In genomic region chr6:52491203-52492069, GRCh38 we compare ENCODE assay signal across 9 cellular contexts.
DNase-seq lines count a peak whose midpoint lies in the region; ATAC-seq and TF ChIP-seq lines count a peak whose summit lies in the region.
"Had no signal": no experiment of that assay in that cellular context is flagged by ENCODE, and none has a peak within 500 bp of the region (broad histone marks: within the 10 kb centered on the region; RNA-seq: fewer than 3 reads in every experiment).

No MANE protein-coding gene starts in this region.

- H3K4me1 ChIP-seq in CD4-positive, alpha-beta memory T cell (ENCODE audit: insufficient read depth, low read length) = no peaks in the 10 kb centered on the region

- intact Hi-C loops in CD4-positive, alpha-beta memory T cell (cut with micrococcal nuclease) = no loop called here

- H3K4me3 ChIP-seq in fibroblast of mammary gland (ENCODE audit: control insufficient read depth, low read depth, low read length) = no peak overlapping the region
- H3K4me3 ChIP-seq in CD4-positive, alpha-beta memory T cell (ENCODE audit: low read length in 2 of 2) = no peak overlapping the region

- no peaks in the 10 kb centered on the region for H3K4me1 Mint-ChIP-seq in CD4-positive, alpha-beta memory T cell

- POLR2A ChIA-PET in CD4-positive, alpha-beta memory T cell (lab: Charles Lee; ENCODE audit: partially characterized antibody) = no interaction called here

- peaks cover 0 to 10% of the 10 kb centered on the region in 2 donors for H3K36me3 Mint-ChIP-seq in CD4-positive, alpha-beta memory T cell

- H3K9me3 Mint-ChIP-seq in CD4-positive, alpha-beta memory T cell = peaks cover 0 to 7% (median 3%) of the 10 kb centered on the region in 8 donors

- no peaks in the 10 kb centered on the region for H3K27me3 ChIP-seq in CD4-positive, alpha-beta memory T cell (ENCODE audit: insufficient read depth, low read length)

- in situ Hi-C loops in G401 (cut with HindIII; ENCODE audit: low sequenced_read_pairs) = no loop called here

- TF ChIP-seq CTCF in fibroblast of mammary gland (conservative IDR thresholded peaks at IDR 0.05; ENCODE audit: control insufficient read depth, insufficient read depth, low read depth, low read length) = no peak

- no peaks in the 10 kb centered on the region for H3K27me3 Mint-ChIP-seq in CD4-positive, alpha-beta memory T cell

- CTCF ChIA-PET in CD4-positive, alpha-beta memory T cell (lab: Charles Lee; ENCODE audit: partially characterized antibody) = no interaction called here

- peak; percentile 50 for ATAC-seq in GM21360 (IDR thresholded peaks at IDR 0.05; ENCODE audit: unreplicated experiment)
- ATAC-seq in HG03342 (IDR thresholded peaks at IDR 0.05; ENCODE audit: unreplicated experiment) = peak; percentile 58

- no peak overlapping the region for H3K27ac Mint-ChIP-seq in CD4-positive, alpha-beta memory T cell

- no peaks in the 10 kb centered on the region for H3K9me3 ChIP-seq in CD4-positive, alpha-beta memory T cell (ENCODE audit: control insufficient read depth in 1 of 2, low read length in 2 of 2)

- peak; percentile 88 for DNase-seq in ELR (ENCODE audit: low read depth)
- peak; percentile 86 for DNase-seq in fibroblast of mammary gland (ENCODE audit: low read depth)
- DNase-seq in germinal center (ENCODE audit: low spot score) = no peak
- no peak for DNase-seq in CD4-positive, alpha-beta memory T cell
- no peak for DNase-seq in SW480 (ENCODE audit: low spot score)
- no peak for DNase-seq in G401 (ENCODE audit: low spot score)
- DNase-seq: COR-L47 had no signal

- no peak overlapping the region for H3K27ac ChIP-seq in CD4-positive, alpha-beta memory T cell (ENCODE audit: low read depth, low read length)

- no peaks in the 10 kb centered on the region for H3K36me3 ChIP-seq in CD4-positive, alpha-beta memory T cell (ENCODE audit: insufficient read depth, low read length)

- no peak overlapping the region for H3K4me3 Mint-ChIP-seq in CD4-positive, alpha-beta memory T cell

Comparison
In these comparisons a context has a peak if more than half of its experiments do, and no peak if none do; other contexts are left out.
1. DNase-seq: peak in ELR (single experiment) and fibroblast of mammary gland (single experiment); none in germinal center (single experiment), CD4-positive, alpha-beta memory T cell (0 of 5), SW480 (single experiment) and G401 (single experiment).